ENCODE assay signal across 8 cellular contexts in genomic region chr16:84648595-84649510, GRCh38. TPM values are rescaled to one million over a fixed set of nuclear protein-coding genes. Genes with fewer than 3 reads are reported as not detected.
DNase-seq lines count a peak whose midpoint lies in the region; ATAC-seq and TF ChIP-seq lines count a peak whose summit lies in the region.

No MANE protein-coding gene starts in this region.

- H3K4me1 ChIP-seq in PC-9 (replicated peaks; ENCODE audit: insufficient read depth) = peaks cover 12% of the 10 kb centered on the region; the same call in 1 of the 2 replicates
- peaks cover 35% of the 10 kb centered on the region for H3K4me1 ChIP-seq in adipocyte (ENCODE audit: control insufficient read depth, insufficient read depth, low read length)
- peaks cover 16% of the 10 kb centered on the region for H3K4me1 ChIP-seq in hepatocyte (ENCODE audit: insufficient read depth)

- H3F3A ChIP-seq in PC-9 (ENCODE audit: insufficient read depth, low read depth) = 0 out of 2 replicates have a peak, but pooled peaks cover 8% of the 10 kb centered on the region

- H3K9me2 ChIP-seq in PC-9 (ENCODE audit: insufficient read depth) = no peaks in the 10 kb centered on the region
- H3K9me2 ChIP-seq in hepatocyte (replicated peaks; ENCODE audit: insufficient read depth) = no peaks in the 10 kb centered on the region

- POLR2A ChIA-PET in PC-9 (lab: Charles Lee; ENCODE audit: unreplicated experiment) = interaction anchor here (0.6 kb wide), 1 partner anchor 293 kb away, joined by 3 read pairs; no protein-coding TSS in a partner anchor

- H3K36me3 ChIP-seq in PC-9 (ENCODE audit: low read depth) (peaks cover 3% of the 10 kb centered on the region; the same call in 1 of the 2 replicates), adipocyte (ENCODE audit: control insufficient read depth, insufficient read depth, low read length, severe bottlenecking) (peaks cover 23% of the 10 kb centered on the region), hepatocyte (replicated peaks; ENCODE audit: insufficient read depth, low read depth) (no peaks in the 10 kb centered on the region)

- H4K20me1 ChIP-seq in PC-9 (ENCODE audit: insufficient read depth) = peaks cover 8% of the 10 kb centered on the region; the same call in 1 of the 2 replicates
- peaks cover 6% of the 10 kb centered on the region for H4K20me1 ChIP-seq in hepatocyte (ENCODE audit: insufficient read depth, poor library complexity, severe bottlenecking)

- intact Hi-C loops in PC-9 (cut with micrococcal nuclease; ENCODE audit: unreplicated experiment) = no loop called here

- TF ChIP-seq CTCF in PC-9 (conservative IDR thresholded peaks at IDR 0.05) (no peak), hepatocyte (IDR thresholded peaks at IDR 0.05; ENCODE audit: poor library complexity) (no peak)

- WGBS in hepatocyte (ENCODE audit: low lambda C conversion rate, missing lambda C conversion rate) = 7% methylated on average over 37 of the region's 96 CpGs

- ATAC-seq in GM18519 (IDR thresholded peaks at IDR 0.05; ENCODE audit: low FRiP score, unreplicated experiment) (peak; percentile 43), HG02642 (IDR thresholded peaks at IDR 0.05; ENCODE audit: poor library complexity, unreplicated experiment) (peak; percentile 75)

- no peak overlapping the region for H3K27ac ChIP-seq in PC-9
- H3K27ac ChIP-seq in hepatocyte = peak overlapping the region; percentile 61

- DNase-seq in PC-9 (peak in 1 of 2 experiments; percentile 48), adipocyte (ENCODE audit: low read depth) (peak; percentile 44), hepatocyte (ENCODE audit: low spot score) (peak; percentile 80), skeletal muscle cell (ENCODE audit: low read depth) (no peak), NK-92 (lab: John Stamatoyannopoulos, UW; ENCODE audit: unreplicated experiment) (no peak), SIG-M5 treated with dmso at 0.1 percent for 504 hours (lab: John Stamatoyannopoulos, UW; ENCODE audit: unreplicated experiment) (no peak)

- H3K79me2 ChIP-seq in PC-9 (ENCODE audit: low read depth) (peaks cover 32% of the 10 kb centered on the region), hepatocyte (peaks cover 22% of the 10 kb centered on the region)

- H3K9me3 ChIP-seq in PC-9 (ENCODE audit: insufficient read depth, low read depth) (no peaks in the 10 kb centered on the region), adipocyte (ENCODE audit: control insufficient read depth, low read length) (no peaks in the 10 kb centered on the region), hepatocyte (ENCODE audit: low read depth) (no peaks in the 10 kb centered on the region)

- CTCF ChIA-PET in PC-9 (lab: Charles Lee) = no interaction called here

- H2AFZ ChIP-seq in PC-9 (peak overlapping the region; percentile 82), hepatocyte (peak overlapping the region; percentile 60)

- H3K9ac ChIP-seq in adipocyte (ENCODE audit: low read length) = peak overlapping the region; percentile 88

- H3K27me3 ChIP-seq in PC-9 (ENCODE audit: insufficient read depth, low read depth) (no peaks in the 10 kb centered on the region), adipocyte (replicated peaks; ENCODE audit: control insufficient read depth, insufficient read depth, low read length) (no peaks in the 10 kb centered on the region), hepatocyte (no peaks in the 10 kb centered on the region)

- H3K4me2 ChIP-seq in PC-9 (peak overlapping the region; percentile 98), hepatocyte (peak overlapping the region; percentile 98)

- H3K4me3 ChIP-seq in PC-9 = peak overlapping the region; percentile 98
- H3K4me3 ChIP-seq in adipocyte (ENCODE audit: low read length) = peak overlapping the region; percentile 88
- peak overlapping the region; percentile 91 for H3K4me3 ChIP-seq in hepatocyte
- peak overlapping the region; percentile 71 for H3K4me3 ChIP-seq in skeletal muscle cell (ENCODE audit: low read depth, low read length)

- BruUV-seq in PC-9 (replicated peaks; lab: Mats Ljungman, UMichigan) = no TSS peak

RNA-seq across cellular contexts. Expression of gene KLHL36, which starts 0.5 kb away (rescaled TPM):
- total RNA-seq in PC-9 (2021) = 73.8 and 81.9 TPM in 2 replicates
- total RNA-seq in hepatocyte = 45.0 and 50.5 TPM in 2 replicates
- 24.4 and 29.9 TPM in 2 replicates for polyA plus RNA-seq in hepatocyte

RNA-seq across cellular contexts. Expression of gene COTL1, which starts 31.0 kb away (rescaled TPM):
- 458 and 512 TPM in 2 replicates for total RNA-seq in PC-9 (2021)
- total RNA-seq in hepatocyte = 30.1 and 32.8 TPM in 2 replicates
- polyA plus RNA-seq in hepatocyte = 101 and 104 TPM in 2 replicates

RNA-seq across cellular contexts. Expression of gene USP10, which starts 50.9 kb away (rescaled TPM):
- total RNA-seq in PC-9 (2021) (86.3 and 109 TPM in 2 replicates), hepatocyte (50.3 and 53.1 TPM in 2 replicates)
- 54.8 and 62.4 TPM in 2 replicates for polyA plus RNA-seq in hepatocyte

Comparison
In these comparisons a context has a peak if more than half of its experiments do, and no peak if none do; other contexts are left out.
1. DNase-seq: peak in adipocyte (single experiment) and hepatocyte (single experiment); none in skeletal muscle cell (single experiment), NK-92 (single experiment) and SIG-M5 treated with dmso at 0.1 percent for 504 hours (single experiment).
2. RNA of gene COTL1, which starts 31.0 kb away (total RNA-seq): 458 to 512 TPM in PC-9; 30.1 to 32.8 TPM in hepatocyte; every median in the first group is over 10 times any median in the second.
3. Peak in every context shown above with its lines, with median percentiles within 50 percentile points of each other: H3K4me3 ChIP-seq.